ENCODE assay signal across 8 cellular contexts in genomic region chr3:86991482-86991815, GRCh38. TPM values are rescaled to one million over a fixed set of nuclear protein-coding genes. Genes with fewer than 3 reads are reported as not detected.
A peak's percentile ranks its signal among the peaks of the same experiment; 100 is the strongest.
DNase-seq lines count a peak whose midpoint lies in the region; ATAC-seq and TF ChIP-seq lines count a peak whose summit lies in the region.

No MANE protein-coding gene starts in this region.

- H3K4me1 ChIP-seq in RWPE2 (ENCODE audit: insufficient read depth, poor library complexity, severe bottlenecking) = peaks cover 45% of the 10 kb centered on the region

- ATAC-seq in RWPE2 (ENCODE audit: low read depth) (peak; percentile 18; the same call in 2 of the 3 replicates), GM21528 (IDR thresholded peaks at IDR 0.05; ENCODE audit: low FRiP score, unreplicated experiment) (no peak)
- ATAC-seq in stimulated activated effector memory CD8-positive, alpha-beta T cell treated with anti-CD3 and anti-CD28 coated beads, Interleukin-12 subunit alpha, Interleukin-12 subunit beta, amount 100 ng/mL, for 72 hours = no peak

- peak overlapping the region; percentile 96 for H3K27ac Mint-ChIP-seq in progenitor cell of endocrine pancreas
- H3K27ac Mint-ChIP-seq in stimulated activated effector memory CD8-positive, alpha-beta T cell treated with anti-CD3 and anti-CD28 coated beads, Interleukin-12 subunit alpha, Interleukin-12 subunit beta, amount 100 ng/mL, for 72 hours = no peak overlapping the region

- TF ChIP-seq CTCF in RWPE2 (IDR thresholded peaks at IDR 0.05; ENCODE audit: poor library complexity, severe bottlenecking) = no peak
- TF ChIP-seq CTCF in fibroblast of villous mesenchyme (IDR thresholded peaks at IDR 0.05; ENCODE audit: insufficient read depth, low read depth, low read length) = no peak
- TF ChIP-seq CTCF in progenitor cell of endocrine pancreas (IDR thresholded peaks at IDR 0.05; ENCODE audit: unreplicated experiment) = no peak

- no peaks in the 10 kb centered on the region for H3K27me3 ChIP-seq in RWPE2 (ENCODE audit: insufficient read depth, poor library complexity, severe bottlenecking)

- peaks cover 8% of the 10 kb centered on the region for H3K4me1 Mint-ChIP-seq in progenitor cell of endocrine pancreas (ENCODE audit: low read depth)
- no peaks in the 10 kb centered on the region for H3K4me1 Mint-ChIP-seq in stimulated activated effector memory CD8-positive, alpha-beta T cell treated with anti-CD3 and anti-CD28 coated beads, Interleukin-12 subunit alpha, Interleukin-12 subunit beta, amount 100 ng/mL, for 72 hours

- H3K27me3 Mint-ChIP-seq in progenitor cell of endocrine pancreas = peaks cover 49% of the 10 kb centered on the region

- peak overlapping the region; percentile 8 for H3K27ac ChIP-seq in RWPE2 (ENCODE audit: poor library complexity, severe bottlenecking)

- H3K4me3 ChIP-seq in RWPE2 (ENCODE audit: severe bottlenecking) = peak overlapping the region; percentile 52
- peak overlapping the region; percentile 85 for H3K4me3 ChIP-seq in fibroblast of villous mesenchyme (ENCODE audit: low read depth, low read length)

- DNase-seq in ELR (ENCODE audit: low read depth) (peak; percentile 47), RWPE2 (ENCODE audit: low spot score) (no peak), fibroblast of villous mesenchyme (ENCODE audit: low read depth) (peak; percentile 60), progenitor cell of endocrine pancreas (ENCODE audit: low spot score, unreplicated experiment) (no peak), retina (no peak), globus pallidus (ENCODE audit: low spot score) (no peak)
- DNase-seq in stimulated activated effector memory CD8-positive, alpha-beta T cell treated with anti-CD3 and anti-CD28 coated beads, Interleukin-12 subunit alpha, Interleukin-12 subunit beta, amount 100 ng/mL, for 72 hours (ENCODE audit: low spot score in 2 of 2) = no peak

- no peaks in the 10 kb centered on the region for H3K36me3 Mint-ChIP-seq in progenitor cell of endocrine pancreas (ENCODE audit: insufficient read depth)
- no peaks in the 10 kb centered on the region for H3K36me3 Mint-ChIP-seq in stimulated activated effector memory CD8-positive, alpha-beta T cell treated with anti-CD3 and anti-CD28 coated beads, Interleukin-12 subunit alpha, Interleukin-12 subunit beta, amount 100 ng/mL, for 72 hours

- peak overlapping the region; percentile 83 for H3K4me3 Mint-ChIP-seq in progenitor cell of endocrine pancreas (ENCODE audit: low read depth)
- H3K4me3 Mint-ChIP-seq in stimulated activated effector memory CD8-positive, alpha-beta T cell treated with anti-CD3 and anti-CD28 coated beads, Interleukin-12 subunit alpha, Interleukin-12 subunit beta, amount 100 ng/mL, for 72 hours = no peak overlapping the region

- H3K9me3 ChIP-seq in RWPE2 (ENCODE audit: severe bottlenecking) = no peaks in the 10 kb centered on the region

- no peaks in the 10 kb centered on the region for H3K9me3 Mint-ChIP-seq in progenitor cell of endocrine pancreas (ENCODE audit: low read depth)
- peaks cover 8% of the 10 kb centered on the region for H3K9me3 Mint-ChIP-seq in stimulated activated effector memory CD8-positive, alpha-beta T cell treated with anti-CD3 and anti-CD28 coated beads, Interleukin-12 subunit alpha, Interleukin-12 subunit beta, amount 100 ng/mL, for 72 hours

- H3K36me3 ChIP-seq in RWPE2 (ENCODE audit: low read depth) = no peaks in the 10 kb centered on the region

RNA-seq across cellular contexts. Expression of gene VGLL3, which starts 0.5 kb away (rescaled TPM):
- total RNA-seq in fibroblast of villous mesenchyme = 102 and 223 TPM in 2 replicates
- 1.9 and 2.0 TPM in 2 replicates for total RNA-seq in progenitor cell of endocrine pancreas

Comparison
In these comparisons a context has a peak if more than half of its experiments do, and no peak if none do; other contexts are left out.
1. DNase-seq: peak in ELR (single experiment) and fibroblast of villous mesenchyme (single experiment); none in RWPE2 (single experiment), progenitor cell of endocrine pancreas (single experiment), retina (single experiment), stimulated activated effector memory CD8-positive, alpha-beta T cell treated with anti-CD3 and anti-CD28 coated beads, Interleukin-12 subunit alpha, Interleukin-12 subunit beta, amount 100 ng/mL, for 72 hours (0 of 2) and globus pallidus (single experiment).
2. RNA of gene VGLL3, which starts 0.5 kb away (total RNA-seq): 102 to 223 TPM in fibroblast of villous mesenchyme; 1.9 to 2.0 TPM in progenitor cell of endocrine pancreas; every median in the first group is over 10 times any median in the second.